Comparison of ENCODE assay signal across 21 cellular contexts in genomic region chr2:208586516-208586915, GRCh38.
DNase-seq lines count a peak whose midpoint lies in the region; ATAC-seq, FAIRE-seq and TF ChIP-seq lines count a peak whose summit lies in the region.
"Had no signal": no experiment of that assay in that cellular context is flagged by ENCODE, and none has a peak within 500 bp of the region (broad histone marks: within the 10 kb centered on the region; RNA-seq: fewer than 3 reads in every experiment).

No MANE protein-coding gene starts in this region.

- TF ChIP-seq CTCF in HepG2 (CRISPR knock-in tag; IDR thresholded peaks at IDR 0.05), result no peak
- no peak for TF ChIP-seq CTCF in right lobe of liver (IDR thresholded peaks at IDR 0.05)
- no peak for TF ChIP-seq CTCF in bronchial epithelial cell (IDR thresholded peaks at IDR 0.05; ENCODE audit: insufficient read depth, low read length, severe bottlenecking)
- no peak for TF ChIP-seq CTCF in left lung (IDR thresholded peaks at IDR 0.05)

- H3K9me3 ChIP-seq in HepG2 (ENCODE audit: low read length), result no peaks in the 10 kb centered on the region
- no peaks in the 10 kb centered on the region for H3K9me3 ChIP-seq in right lobe of liver
- H3K9me3 ChIP-seq in left lung, result no peaks in the 10 kb centered on the region
- H3K9me3 ChIP-seq: BLaER1, Caco-2, HAP-1 had no signal

- no peak overlapping the region for H2AFZ ChIP-seq in HepG2 (ENCODE audit: low read length)

- no peak overlapping the region for H3K9ac ChIP-seq in HepG2 (ENCODE audit: insufficient read depth, low read depth, low read length)
- H3K9ac ChIP-seq: BLaER1 had no signal

- POLR2A ChIA-PET in HepG2 (lab: Yijun Ruan, JAX), result no interaction called here

- ATAC-seq in HepG2 (no peak), right lobe of liver (no peak), left lung (no peak), HG02763 (IDR thresholded peaks at IDR 0.05; ENCODE audit: unreplicated experiment) (no peak), Right ventricle myocardium superior (ENCODE audit: poor library complexity) (no peak)
- ATAC-seq: CD8-positive, alpha-beta T cell had no signal

- H3K79me2 ChIP-seq in HepG2 (ENCODE audit: insufficient read depth, low read length), result no peaks in the 10 kb centered on the region

- in situ Hi-C loops in HepG2 (cut with HindIII; ENCODE audit: extremely low pct_ligation_motif_present, low pct_unique_long_range_greater_than_20kb), result no loop called here

- H3K4me3 ChIP-seq in HepG2 (replicated peaks in 1 of 3; ENCODE audit: insufficient read depth in 1 of 3, low read depth in 2 of 3, low read length in 3 of 3), result no peak overlapping the region
- H3K4me3 ChIP-seq in right lobe of liver, result no peak overlapping the region
- H3K4me3 ChIP-seq in bronchial epithelial cell (ENCODE audit: low read depth, low read length), result no peak overlapping the region
- no peak overlapping the region for H3K4me3 ChIP-seq in left lung
- H3K4me3 ChIP-seq: BLaER1, HAP-1 had no signal

- no TSS peak for BruUV-seq in HepG2 (replicated peaks; lab: Mats Ljungman, UMichigan)

- CTCF ChIA-PET in HepG2 (lab: Yijun Ruan, JAX; ENCODE audit: low intra/inter-chr PET ratio, low total read pairs), result no interaction called here

- 17% methylated on average over 2 of the region's 2 CpGs for WGBS in HepG2 (ENCODE audit: low lambda C conversion rate)
- WGBS in right lobe of liver (ENCODE audit: insufficient coverage, low coverage, low lambda C conversion rate, missing lambda C conversion rate), result 54% methylated on average over 2 of the region's 2 CpGs

- H3K4me2 ChIP-seq in HepG2 (ENCODE audit: low read depth, low read length), result no peak overlapping the region
- H3K4me2 ChIP-seq: BLaER1 had no signal

- H3K36me3 ChIP-seq in HepG2 (replicated peaks in 1 of 2; ENCODE audit: control insufficient read depth in 1 of 2, insufficient read depth in 2 of 2, low read length in 2 of 2) (no peaks in the 10 kb centered on the region), right lobe of liver (no peaks in the 10 kb centered on the region), bronchial epithelial cell (ENCODE audit: control insufficient read depth, insufficient read depth, low read length) (no peaks in the 10 kb centered on the region), left lung (no peaks in the 10 kb centered on the region)
- H3K36me3 ChIP-seq: BLaER1, HAP-1 had no signal

- no peak for TF ChIP-seq EP300 in HepG2 (IDR thresholded peaks at IDR 0.05; ENCODE audit: low read depth in 2 of 2, low read length in 2 of 2)
- TF ChIP-seq EP300 in HepG2 (CRISPR knock-in tag; IDR thresholded peaks at IDR 0.05; ENCODE audit: borderline replicate concordance), result no peak

- TF ChIP-seq RAD21 in HepG2 (CRISPR knock-in tag; IDR thresholded peaks at IDR 0.05), result no peak

- no peak for FAIRE-seq in HepG2 (lab: Jason Lieb, UNC)
- no peak for FAIRE-seq in bronchial epithelial cell (lab: Jason Lieb, UNC)
- FAIRE-seq: GM12891, GM18507, H54 had no signal

- H4K20me1 ChIP-seq in HepG2 (ENCODE audit: insufficient read depth, low read length), result no peaks in the 10 kb centered on the region
- H4K20me1 ChIP-seq: BLaER1 had no signal

- intact Hi-C loops in HepG2 (cut with micrococcal nuclease; ENCODE audit: unreplicated experiment), result no loop called here
- intact Hi-C loops in right lobe of liver (cut with DNase I), result no loop called here
- intact Hi-C loops in left lung (cut with DNase I), result no loop called here
- intact Hi-C loops in Right ventricle myocardium superior (cut with DNase I), result no loop called here

- H3K27ac ChIP-seq in HepG2 (ENCODE audit: extremely low read length, insufficient read depth, low read length) (no peak overlapping the region), right lobe of liver (no peak overlapping the region), left lung (no peak overlapping the region)
- H3K27ac ChIP-seq: BLaER1, C4-2B had no signal

- no peaks in the 10 kb centered on the region for H3K4me1 ChIP-seq in HepG2 (ENCODE audit: insufficient read depth, low read length)
- H3K4me1 ChIP-seq in right lobe of liver, result no peaks in the 10 kb centered on the region
- no peaks in the 10 kb centered on the region for H3K4me1 ChIP-seq in left lung
- H3K4me1 ChIP-seq: BLaER1, Caco-2, HAP-1 had no signal

- no peak for DNase-seq in HepG2 (ENCODE audit: low spot score)
- no peak for DNase-seq in right lobe of liver
- peak; percentile 6 for DNase-seq in NCI-H460 (ENCODE audit: extremely low read depth, low read depth)
- peak; percentile 7 for DNase-seq in bronchial epithelial cell (ENCODE audit: low read depth)
- no peak for DNase-seq in left lung
- DNase-seq in Right ventricle myocardium superior, result no peak
- DNase-seq: 8988T; Caco-2; CD4-positive, CD25-positive, alpha-beta regulatory T cell; CD8-positive, alpha-beta T cell; DMS153; DMS79 treated with DMSO at 0.1 percent for 48 hours; GF-D8; GOT3 had no signal

- H3K27me3 ChIP-seq in HepG2 (ENCODE audit: control insufficient read depth in 1 of 2, insufficient read depth in 2 of 2, low read length in 2 of 2) (no peaks in the 10 kb centered on the region), right lobe of liver (no peaks in the 10 kb centered on the region), bronchial epithelial cell (ENCODE audit: control insufficient read depth, insufficient read depth, low read length) (no peaks in the 10 kb centered on the region), left lung (no peaks in the 10 kb centered on the region)
- H3K27me3 ChIP-seq: BLaER1 had no signal

- TF ChIP-seq POLR2A in HepG2 (IDR thresholded peaks at IDR 0.05; ENCODE audit: insufficient read depth in 1 of 2, low read depth in 2 of 2, low read length in 2 of 2), result no peak
- TF ChIP-seq POLR2A in right lobe of liver (IDR thresholded peaks at IDR 0.05), result no peak

TF ChIP-seq in HepG2, 621 proteins besides CTCF, POLR2A, EP300 and RAD21:
- TF ChIP-seq MAFK (conservative IDR thresholded peaks at IDR 0.05 in 1 of 2, IDR thresholded peaks at IDR 0.05 in 1 of 2; ENCODE audit: low read length in 2 of 2), result peak; percentile 64 to 78
- TF ChIP-seq MAFF (IDR thresholded peaks at IDR 0.05; ENCODE audit: low read depth, low read length), result peak; percentile 54; the same call in 1 of the 2 replicates
- no peak for TF ChIP-seq SATB2 (CRISPR knock-in tag; IDR thresholded peaks at IDR 0.05)
- TF ChIP-seq ZNF101 (CRISPR knock-in tag; IDR thresholded peaks at IDR 0.05; ENCODE audit: borderline replicate concordance, low read depth), result no peak
- TF ChIP-seq KLF15 (CRISPR knock-in tag; IDR thresholded peaks at IDR 0.05; ENCODE audit: borderline replicate concordance), result no peak
- TF ChIP-seq NFE2L2 (IDR thresholded peaks at IDR 0.05; ENCODE audit: low read length), result peak; percentile 94
- TF ChIP-seq ZMYM3 (CRISPR knock-in tag; IDR thresholded peaks at IDR 0.05), result no peak
- TF ChIP-seq HNRNPH1 (optimal IDR thresholded peaks at IDR 0.05; ENCODE audit: low read depth, low read length), result no peak
- TF ChIP-seq ZNF33B (CRISPR knock-in tag; IDR thresholded peaks at IDR 0.05), result no peak
- TF ChIP-seq ZNF362 (CRISPR knock-in tag; IDR thresholded peaks at IDR 0.05; ENCODE audit: borderline replicate concordance), result no peak
- no peak for TF ChIP-seq SOX5 (CRISPR knock-in tag; IDR thresholded peaks at IDR 0.05; ENCODE audit: borderline replicate concordance)
TF ChIP-seq in HepG2: peak in this region for 3.

Comparison
In these comparisons a context has a peak if more than half of its experiments do, and no peak if none do; other contexts are left out.
1. DNase-seq: peak in NCI-H460 (single experiment) and bronchial epithelial cell (single experiment); none in HepG2 (single experiment), right lobe of liver (0 of 3), left lung (0 of 2) and Right ventricle myocardium superior (single experiment).